Comparison of ENCODE assay signal across 23 cellular contexts in genomic region chr2:121605820-121606733, GRCh38. TPM values are rescaled to one million over a fixed set of nuclear protein-coding genes. Genes with fewer than 3 reads are reported as not detected.
A peak's percentile ranks its signal among the peaks of the same experiment; 100 is the strongest.
DNase-seq lines count a peak whose midpoint lies in the region; ATAC-seq, FAIRE-seq and TF ChIP-seq lines count a peak whose summit lies in the region.
"Had no signal": no experiment of that assay in that cellular context is flagged by ENCODE, and none has a peak within 500 bp of the region (broad histone marks: within the 10 kb centered on the region; RNA-seq: fewer than 3 reads in every experiment).

No MANE protein-coding gene starts in this region.

- H3K27ac ChIP-seq in IMR-90 (ENCODE audit: insufficient read depth, low read length), result no peak overlapping the region
- H3K27ac ChIP-seq: suprapubic skin had no signal

- TF ChIP-seq CTCF in IMR-90 (conservative IDR thresholded peaks at IDR 0.05; ENCODE audit: low read depth, low read length), result no peak
- TF ChIP-seq CTCF in fibroblast of the aortic adventitia (IDR thresholded peaks at IDR 0.05; ENCODE audit: insufficient read depth, low read length), result no peak

- H4K20me1 ChIP-seq in IMR-90 (ENCODE audit: insufficient read depth, low read length), result peaks cover 16% of the 10 kb centered on the region

- no peak overlapping the region for H2BK120ac ChIP-seq in IMR-90 (ENCODE audit: low read depth, low read length)

- peaks cover 6% of the 10 kb centered on the region; the same call in 1 of the 2 replicates for H3K4me1 ChIP-seq in IMR-90 (ENCODE audit: control insufficient read depth, insufficient read depth, low read length)

- no peaks in the 10 kb centered on the region for H3K27me3 ChIP-seq in IMR-90 (ENCODE audit: control insufficient read depth, insufficient read depth, low read length)
- H3K27me3 ChIP-seq: spleen, suprapubic skin had no signal

- H3K36me3 ChIP-seq in IMR-90 (ENCODE audit: control insufficient read depth, insufficient read depth, low read length), result peaks cover 11% of the 10 kb centered on the region
- H3K36me3 ChIP-seq: suprapubic skin had no signal

- no peak overlapping the region for H3K4me3 ChIP-seq in IMR-90 (ENCODE audit: insufficient read depth, low read depth, low read length)
- H3K4me3 ChIP-seq in fibroblast of the aortic adventitia (ENCODE audit: low read depth, low read length), result no peak overlapping the region
- H3K4me3 ChIP-seq: HAP-1, spleen, suprapubic skin had no signal

- DNase-seq in Ammon's horn (ENCODE audit: low spot score) (peak; percentile 40), IMR-90 (peak; percentile 10), fibroblast of the aortic adventitia (ENCODE audit: low read depth) (peak; percentile 10), myocyte (ENCODE audit: low read depth) (peak; percentile 79), RCC 7860 (ENCODE audit: low spot score) (no peak)
- DNase-seq: activated effector memory CD4-positive, alpha-beta T cell treated with Interleukin-2 at 50 U/mL for 16 hours; caudate nucleus; CD4-positive, alpha-beta T cell; DMS79; effector CD4-positive, alpha-beta T cell; mammary epithelial cell; MM.1S; naive thymus-derived CD4-positive, alpha-beta T cell; NCI-H82; spleen; stimulated activated CD8-positive, alpha-beta memory T cell treated with anti-CD3 and anti-CD28 coated beads, Interleukin-4, amount 100 ng/mL, for 48 hours had no signal

- intact Hi-C loops in IMR-90 (cut with micrococcal nuclease), result no loop called here

- H4K91ac ChIP-seq in IMR-90 (ENCODE audit: insufficient read depth, low read depth, low read length), result no peak overlapping the region

- CTCF ChIA-PET in IMR-90 (lab: Yijun Ruan, JAX), result interaction anchor here (0.6 kb wide), 1 partner anchor 76 kb away, joined by 3 read pairs; no protein-coding TSS in a partner anchor

- H3K9me3 ChIP-seq in IMR-90 (ENCODE audit: control insufficient read depth, insufficient read depth, low read length), result no peaks in the 10 kb centered on the region
- H3K9me3 ChIP-seq: HAP-1, suprapubic skin had no signal

- no peak for TF ChIP-seq POLR2A in IMR-90 (IDR thresholded peaks at IDR 0.05; ENCODE audit: low read depth, low read length)

- H3K9me1 ChIP-seq in IMR-90 (ENCODE audit: insufficient read depth, low read length), result peaks cover 3% of the 10 kb centered on the region; the same call in 1 of the 2 replicates

- H4K8ac ChIP-seq in IMR-90 (ENCODE audit: low read depth in 2 of 2, low read length in 2 of 2), result no peak overlapping the region

- no peak overlapping the region for H3K14ac ChIP-seq in IMR-90 (replicated peaks; ENCODE audit: low read depth, low read length)

- H3K23ac ChIP-seq in IMR-90 (ENCODE audit: low read depth, low read length), result no peak overlapping the region

- H2AFZ ChIP-seq in IMR-90 (replicated peaks; ENCODE audit: low read length, poor library complexity), result no peak overlapping the region

- in situ Hi-C loops in IMR-90 (cut with MboI; ENCODE audit: low sequenced_read_pairs), result no loop called here

- ATAC-seq in IMR-90 (ENCODE audit: low read depth) (no peak), HG03432 (IDR thresholded peaks at IDR 0.05; ENCODE audit: unreplicated experiment) (no peak), HG02610 (IDR thresholded peaks at IDR 0.05; ENCODE audit: unreplicated experiment) (no peak), GM21723 (IDR thresholded peaks at IDR 0.05; ENCODE audit: unreplicated experiment) (no peak)
- ATAC-seq: esophagus mucosa; naive thymus-derived CD4-positive, alpha-beta T cell had no signal

- BruUV-seq in IMR-90 (replicated peaks; lab: Mats Ljungman, UMichigan), result no TSS peak

- no peak for TF ChIP-seq RAD21 in IMR-90 (IDR thresholded peaks at IDR 0.05; ENCODE audit: low read length)

- no peak overlapping the region for H3K56ac ChIP-seq in IMR-90 (ENCODE audit: extremely low read depth, insufficient read depth, low read length)

- no peak overlapping the region for H2AK5ac ChIP-seq in IMR-90 (ENCODE audit: low read depth, low read length)

- no peak overlapping the region for H3K4me2 ChIP-seq in IMR-90 (ENCODE audit: low read depth, low read length)

- H3K18ac ChIP-seq in IMR-90 (ENCODE audit: low read depth, low read length), result no peak overlapping the region

- dilution Hi-C loops in IMR-90 (cut with HindIII; ENCODE audit: low sequenced_read_pairs, unreplicated experiment), result no loop called here

- POLR2A ChIA-PET in IMR-90 (lab: Charles Lee; ENCODE audit: unreplicated experiment), result no interaction called here

- no CpG with 5 or more reads among the region's 11 CpGs for WGBS in IMR-90 (ENCODE audit: extremely low coverage in 2 of 2, insufficient read length in 1 of 2), 2 experiments

- H3K9ac ChIP-seq in IMR-90 (ENCODE audit: low read depth, low read length), result no peak overlapping the region

- FAIRE-seq in RCC 7860 (lab: Jason Lieb, UNC), result no peak
- FAIRE-seq: GM12892 had no signal

- H2BK5ac ChIP-seq in IMR-90 (ENCODE audit: low read depth, low read length, poor library complexity, severe bottlenecking), result no peak overlapping the region

- no peak overlapping the region for H4K5ac ChIP-seq in IMR-90 (ENCODE audit: low read depth, low read length)

- peaks cover 29 to 49% of the 10 kb centered on the region in 2 experiments for H3K79me1 ChIP-seq in IMR-90 (ENCODE audit: low read depth in 1 of 2, low read length in 2 of 2)

- no peak overlapping the region for H3K4ac ChIP-seq in IMR-90 (ENCODE audit: low read depth, low read length)

- no peak overlapping the region for H2BK20ac ChIP-seq in IMR-90 (ENCODE audit: low read depth, low read length)

- H2BK15ac ChIP-seq in IMR-90 (ENCODE audit: low read depth, low read length), result no peak overlapping the region

- no peak overlapping the region for H2AK9ac ChIP-seq in IMR-90 (replicated peaks; ENCODE audit: low read depth, low read length, poor library complexity)

TF ChIP-seq in IMR-90, 13 proteins besides CTCF, POLR2A, EP300 and RAD21:
- no peak for TF ChIP-seq CHD1 (IDR thresholded peaks at IDR 0.05; ENCODE audit: low read depth, low read length)
- no peak for TF ChIP-seq NFE2L2 (IDR thresholded peaks at IDR 0.05; ENCODE audit: low read depth, low read length)
- TF ChIP-seq FOS (IDR thresholded peaks at IDR 0.05; ENCODE audit: low read depth, low read length), result no peak
- no peak for TF ChIP-seq MAFK (IDR thresholded peaks at IDR 0.05; ENCODE audit: low read depth, low read length)

RNA-seq across cellular contexts. Expression of gene CLASP1, which starts 43.2 kb away (rescaled TPM):
- total RNA-seq in IMR-90 (2012; rRNA removed) (33.7 and 45.8 TPM in 2 replicates), fibroblast of the aortic adventitia (ENCODE audit: low replicate concordance) (45.6 and 49.8 TPM in 2 replicates), myocyte (42.4 and 43.9 TPM in 2 replicates)
- polyA plus RNA-seq in IMR-90 (2012; rRNA removed), result 11.1 and 12.3 TPM in 2 replicates
- 4.1 and 4.6 TPM in 2 replicates for polyA plus RNA-seq in IMR-90 (2012; cell fraction: cytosol; rRNA removed)
- polyA plus RNA-seq in IMR-90 (2012; cell fraction: nucleus; rRNA removed; ENCODE audit: low replicate concordance), result 12.1 and 20.8 TPM in 2 replicates
- 21.5 TPM for polyA plus RNA-seq in myocyte (2012)
